ENCODE assay signal across 15 cellular contexts in genomic region chr16:86337138-86337537, GRCh38.
DNase-seq lines count a peak whose midpoint lies in the region; ATAC-seq and TF ChIP-seq lines count a peak whose summit lies in the region.
"Had no signal": no experiment of that assay in that cellular context is flagged by ENCODE, and none has a peak within 500 bp of the region (broad histone marks: within the 10 kb centered on the region; RNA-seq: fewer than 3 reads in every experiment).

No MANE protein-coding gene starts in this region.

- ATAC-seq in natural killer cell treated with Interleukin-12 subunit alpha and Interleukin-12 subunit beta and Interleukin-15 and Interleukin-18, amount 100 ng/mL, for 72 hours: no peak
- ATAC-seq in natural killer cell: no peak
- ATAC-seq: CD8-positive, alpha-beta T cell; HepG2 had no signal

- no peaks in the 10 kb centered on the region for H3K4me1 Mint-ChIP-seq in natural killer cell treated with Interleukin-12 subunit alpha and Interleukin-12 subunit beta and Interleukin-15 and Interleukin-18, amount 100 ng/mL, for 72 hours (ENCODE audit: low read depth in 2 of 2)
- H3K4me1 Mint-ChIP-seq in natural killer cell: no peaks in the 10 kb centered on the region
- H3K4me1 Mint-ChIP-seq in endodermal cell: peaks cover 22% of the 10 kb centered on the region
- H3K4me1 Mint-ChIP-seq in activated T-helper 1 cell treated with anti-CD3 and anti-CD28 coated beads, Interleukin-12 subunit alpha, Interleukin-12 subunit beta, Interleukin-2, Interleukin-4 antibody, amounts not matched to agents 30 ng/mL and 10 ng/mL and 1 ng/mL, durations not matched to agents 14 hours and 24 hours and 36 hours (ENCODE audit: low read depth): no peaks in the 10 kb centered on the region
- H3K4me1 Mint-ChIP-seq: CD14-positive monocyte had no signal

- no peaks in the 10 kb centered on the region for H3K4me1 ChIP-seq in endodermal cell (ENCODE audit: control insufficient read depth, insufficient read depth, low read length)
- peaks cover 0 to 2% of the 10 kb centered on the region in 2 donors for H3K4me1 ChIP-seq in neuronal stem cell (ENCODE audit: control insufficient read depth in 2 of 2, insufficient read depth in 1 of 2, low read depth in 1 of 2, low read length in 2 of 2)

- peak overlapping the region; percentile 13 for H3K23ac ChIP-seq in neuronal stem cell (ENCODE audit: low read depth, low read length, poor library complexity)

- H2BK15ac ChIP-seq in neuronal stem cell (ENCODE audit: low read length): no peak overlapping the region

- no peak for TF ChIP-seq CTCF in natural killer cell (IDR thresholded peaks at IDR 0.05)
- no peak for TF ChIP-seq CTCF in endodermal cell (conservative IDR thresholded peaks at IDR 0.05)

- H2BK5ac ChIP-seq in neuronal stem cell (ENCODE audit: low read length): no peak overlapping the region

- no peak overlapping the region for H3K4me3 ChIP-seq in endodermal cell (ENCODE audit: low read length)
- no peak overlapping the region for H3K4me3 ChIP-seq in neuronal stem cell (ENCODE audit: low read length in 2 of 2)

- H2AK5ac ChIP-seq in neuronal stem cell (ENCODE audit: low read depth, low read length): peak overlapping the region; percentile 11

- no peaks in the 10 kb centered on the region for H3K36me3 Mint-ChIP-seq in natural killer cell treated with Interleukin-12 subunit alpha and Interleukin-12 subunit beta and Interleukin-15 and Interleukin-18, amount 100 ng/mL, for 72 hours
- H3K36me3 Mint-ChIP-seq in natural killer cell: no peaks in the 10 kb centered on the region
- H3K36me3 Mint-ChIP-seq in endodermal cell (ENCODE audit: low read depth): no peaks in the 10 kb centered on the region
- no peaks in the 10 kb centered on the region for H3K36me3 Mint-ChIP-seq in activated T-helper 1 cell treated with anti-CD3 and anti-CD28 coated beads, Interleukin-12 subunit alpha, Interleukin-12 subunit beta, Interleukin-2, Interleukin-4 antibody, amounts not matched to agents 30 ng/mL and 10 ng/mL and 1 ng/mL, durations not matched to agents 14 hours and 24 hours and 36 hours (ENCODE audit: low read depth)
- H3K36me3 Mint-ChIP-seq: CD14-positive monocyte; CD8-positive, alpha-beta T cell had no signal

- no peaks in the 10 kb centered on the region for H3K9me3 ChIP-seq in endodermal cell (ENCODE audit: control insufficient read depth, low read length)
- no peaks in the 10 kb centered on the region for H3K9me3 ChIP-seq in neuronal stem cell (replicated peaks in 1 of 2; ENCODE audit: control insufficient read depth in 2 of 2, insufficient read depth in 1 of 2, low read depth in 1 of 2, low read length in 2 of 2)

- no peak overlapping the region for H3K27ac Mint-ChIP-seq in natural killer cell treated with Interleukin-12 subunit alpha and Interleukin-12 subunit beta and Interleukin-15 and Interleukin-18, amount 100 ng/mL, for 72 hours
- H3K27ac Mint-ChIP-seq in natural killer cell (no peak overlapping the region), endodermal cell (no peak overlapping the region)
- H3K27ac Mint-ChIP-seq in activated T-helper 1 cell treated with anti-CD3 and anti-CD28 coated beads, Interleukin-12 subunit alpha, Interleukin-12 subunit beta, Interleukin-2, Interleukin-4 antibody, amounts not matched to agents 30 ng/mL and 10 ng/mL and 1 ng/mL, durations not matched to agents 14 hours and 24 hours and 36 hours: no peak overlapping the region
- H3K27ac Mint-ChIP-seq: CD14-positive monocyte; CD8-positive, alpha-beta T cell had no signal

- H3K79me1 ChIP-seq in neuronal stem cell (ENCODE audit: low read depth, low read length): no peaks in the 10 kb centered on the region

- no peak overlapping the region for H4K8ac ChIP-seq in neuronal stem cell (ENCODE audit: low read depth, low read length)

- no peak overlapping the region for H3K9ac ChIP-seq in endodermal cell (ENCODE audit: extremely low read depth, low read length, poor library complexity, severe bottlenecking)
- H3K9ac ChIP-seq in neuronal stem cell (ENCODE audit: low read depth, low read length, poor library complexity): no peak overlapping the region

- H4K91ac ChIP-seq in neuronal stem cell (ENCODE audit: low read depth, low read length, poor library complexity): no peak overlapping the region

- no peak overlapping the region for H2BK12ac ChIP-seq in neuronal stem cell (ENCODE audit: low read length)

- DNase-seq in natural killer cell treated with Interleukin-12 subunit alpha and Interleukin-12 subunit beta and Interleukin-15 and Interleukin-18, amount 100 ng/mL, for 72 hours (ENCODE audit: low spot score): peak; percentile 54
- no peak for DNase-seq in natural killer cell
- DNase-seq in endodermal cell: peak; percentile 72
- no peak for DNase-seq in neuronal stem cell (ENCODE audit: low spot score)
- no peak for DNase-seq in activated T-helper 1 cell treated with anti-CD3 and anti-CD28 coated beads, Interleukin-12 subunit alpha, Interleukin-12 subunit beta, Interleukin-2, Interleukin-4 antibody, amounts not matched to agents 30 ng/mL and 10 ng/mL and 1 ng/mL, durations not matched to agents 14 hours and 24 hours and 36 hours (ENCODE audit: low spot score)
- DNase-seq in foreskin melanocyte: no peak
- no peak for DNase-seq in pons (ENCODE audit: low spot score)
- DNase-seq: CD8-positive, alpha-beta T cell; COR-L47; DMS153; DMS79 treated with DMSO at 0.1 percent for 48 hours; EL had no signal

- no peak overlapping the region for H3K4me3 Mint-ChIP-seq in natural killer cell treated with Interleukin-12 subunit alpha and Interleukin-12 subunit beta and Interleukin-15 and Interleukin-18, amount 100 ng/mL, for 72 hours
- no peak overlapping the region for H3K4me3 Mint-ChIP-seq in natural killer cell
- no peak overlapping the region for H3K4me3 Mint-ChIP-seq in endodermal cell
- no peak overlapping the region for H3K4me3 Mint-ChIP-seq in activated T-helper 1 cell treated with anti-CD3 and anti-CD28 coated beads, Interleukin-12 subunit alpha, Interleukin-12 subunit beta, Interleukin-2, Interleukin-4 antibody, amounts not matched to agents 30 ng/mL and 10 ng/mL and 1 ng/mL, durations not matched to agents 14 hours and 24 hours and 36 hours
- H3K4me3 Mint-ChIP-seq: CD14-positive monocyte; CD8-positive, alpha-beta T cell had no signal

- no peak overlapping the region for H2AFZ ChIP-seq in neuronal stem cell (ENCODE audit: low read length)

- peaks cover 13 to 19% of the 10 kb centered on the region in 2 donors for H3K27me3 Mint-ChIP-seq in natural killer cell treated with Interleukin-12 subunit alpha and Interleukin-12 subunit beta and Interleukin-15 and Interleukin-18, amount 100 ng/mL, for 72 hours
- peaks cover 23 to 25% of the 10 kb centered on the region in 2 donors for H3K27me3 Mint-ChIP-seq in natural killer cell (ENCODE audit: low read depth in 2 of 2)
- peaks cover 39% of the 10 kb centered on the region for H3K27me3 Mint-ChIP-seq in endodermal cell (ENCODE audit: insufficient read depth)
- H3K27me3 Mint-ChIP-seq in activated T-helper 1 cell treated with anti-CD3 and anti-CD28 coated beads, Interleukin-12 subunit alpha, Interleukin-12 subunit beta, Interleukin-2, Interleukin-4 antibody, amounts not matched to agents 30 ng/mL and 10 ng/mL and 1 ng/mL, durations not matched to agents 14 hours and 24 hours and 36 hours (ENCODE audit: insufficient read depth): peaks cover 9% of the 10 kb centered on the region

- no peak overlapping the region for H3K27ac ChIP-seq in endodermal cell (ENCODE audit: low read depth, low read length)
- H3K27ac ChIP-seq in neuronal stem cell (replicated peaks; ENCODE audit: low read length): no peak overlapping the region
- H3K27ac ChIP-seq: 22Rv1 had no signal

- intact Hi-C loops in natural killer cell (cut with micrococcal nuclease): no loop called here
- intact Hi-C loops in activated T-helper 1 cell treated with anti-CD3 and anti-CD28 coated beads, Interleukin-12 subunit alpha, Interleukin-12 subunit beta, Interleukin-2, Interleukin-4 antibody, amounts not matched to agents 30 ng/mL and 10 ng/mL and 1 ng/mL, durations not matched to agents 14 hours and 24 hours and 36 hours (cut with micrococcal nuclease): no loop called here

- peak overlapping the region; percentile 53 for H3K18ac ChIP-seq in neuronal stem cell (ENCODE audit: low read length)

- H3K14ac ChIP-seq in neuronal stem cell (ENCODE audit: low read length): no peak overlapping the region

- 68 to 73% methylated on average over 7 to 18 of the region's 18 CpGs for whole genome bisulfite sequencing in endodermal cell (ENCODE audit: insufficient coverage in 1 of 2, insufficient read length in 1 of 2), 2 experiments
- no CpG with 5 or more reads among the region's 18 CpGs for WGBS in neuronal stem cell (ENCODE audit: extremely low coverage in 2 of 2, insufficient read length in 2 of 2, insufficient replicate concordance in 1 of 2), 2 donors

- no peak overlapping the region for H3K4me2 ChIP-seq in neuronal stem cell (ENCODE audit: insufficient read depth, low read length, poor library complexity, severe bottlenecking)

- no peak overlapping the region for H3K4ac ChIP-seq in neuronal stem cell (ENCODE audit: low read length)

- no peaks in the 10 kb centered on the region for H3K9me3 Mint-ChIP-seq in natural killer cell treated with Interleukin-12 subunit alpha and Interleukin-12 subunit beta and Interleukin-15 and Interleukin-18, amount 100 ng/mL, for 72 hours
- H3K9me3 Mint-ChIP-seq in natural killer cell: no peaks in the 10 kb centered on the region
- H3K9me3 Mint-ChIP-seq in endodermal cell: no peaks in the 10 kb centered on the region
- H3K9me3 Mint-ChIP-seq in activated T-helper 1 cell treated with anti-CD3 and anti-CD28 coated beads, Interleukin-12 subunit alpha, Interleukin-12 subunit beta, Interleukin-2, Interleukin-4 antibody, amounts not matched to agents 30 ng/mL and 10 ng/mL and 1 ng/mL, durations not matched to agents 14 hours and 24 hours and 36 hours: no peaks in the 10 kb centered on the region
- H3K9me3 Mint-ChIP-seq: CD8-positive, alpha-beta T cell had no signal

- peaks cover 26% of the 10 kb centered on the region for H3K27me3 ChIP-seq in endodermal cell (ENCODE audit: control insufficient read depth, insufficient read depth, low read length, poor library complexity, severe bottlenecking)
- peaks cover 0 to 22% (median 7%) of the 10 kb centered on the region in 3 experiments for H3K27me3 ChIP-seq in neuronal stem cell (ENCODE audit: control insufficient read depth in 3 of 3, insufficient read depth in 3 of 3, low read depth in 1 of 3, low read length in 3 of 3)

- H2BK120ac ChIP-seq in neuronal stem cell (ENCODE audit: low read depth, low read length): no peak overlapping the region

- H3K36me3 ChIP-seq in endodermal cell (ENCODE audit: control insufficient read depth, insufficient read depth, low read length) (no peaks in the 10 kb centered on the region), neuronal stem cell (replicated peaks in 1 of 2; ENCODE audit: control insufficient read depth in 2 of 2, insufficient read depth in 2 of 2, low read length in 2 of 2) (no peaks in the 10 kb centered on the region)

Comparison
In these comparisons a context has a peak if more than half of its experiments do, and no peak if none do; other contexts are left out.
1. DNase-seq: peak in natural killer cell treated with Interleukin-12 subunit alpha and Interleukin-12 subunit beta and Interleukin-15 and Interleukin-18, amount 100 ng/mL, for 72 hours (single experiment) and endodermal cell (single experiment); none in natural killer cell (single experiment), neuronal stem cell (single experiment), activated T-helper 1 cell treated with anti-CD3 and anti-CD28 coated beads, Interleukin-12 subunit alpha, Interleukin-12 subunit beta, Interleukin-2, Interleukin-4 antibody, amounts not matched to agents 30 ng/mL and 10 ng/mL and 1 ng/mL, durations not matched to agents 14 hours and 24 hours and 36 hours (single experiment), foreskin melanocyte (single experiment) and pons (single experiment).